In genomic region chr7:131769241-131769640, GRCh38 we compare ENCODE assay signal across 32 cellular contexts.
DNase-seq lines count a peak whose midpoint lies in the region; ATAC-seq and TF ChIP-seq lines count a peak whose summit lies in the region.
"Had no signal": no experiment of that assay in that cellular context is flagged by ENCODE, and none has a peak within 500 bp of the region (broad histone marks: within the 10 kb centered on the region; RNA-seq: fewer than 3 reads in every experiment).

No MANE protein-coding gene starts in this region.

- no peak overlapping the region for H2AFZ ChIP-seq in GM23248

- intact Hi-C loops in transverse colon (cut with DNase I; ENCODE audit: low total_unique reads), result no loop called here

- H3K4me1 Mint-ChIP-seq in endodermal cell, result peaks cover 10% of the 10 kb centered on the region
- H3K4me1 Mint-ChIP-seq: activated CD4-positive, alpha-beta memory T cell treated with anti-CD3 and anti-CD28 coated beads, Interleukin-2, amount 10 ng/mL, durations not matched to agents 7 days and 5 days; activated naive CD4-positive, alpha-beta T cell treated with anti-CD3 and anti-CD28 coated beads, Interleukin-2, amount 50 U/mL, for 24 hours; activated T-helper 17 cell treated with anti-CD3 and anti-CD28 coated beads, Interleukin-2, amount 50 U/mL, for 72 hours; naive B cell; stimulated activated naive B cell treated with anti-CD40 and anti-IgM and Interleukin-4, amounts not matched to agents 10 μg/mL and 1 μg/mL and 100 μg/mL, for 72 hours; T-helper 17 cell had no signal

- H3K27me3 ChIP-seq in GM23248 (replicated peaks; ENCODE audit: insufficient read depth), result no peaks in the 10 kb centered on the region; the same call in none of the 2 replicates
- H3K27me3 ChIP-seq in endodermal cell (ENCODE audit: control insufficient read depth, insufficient read depth, low read length, poor library complexity, severe bottlenecking), result no peaks in the 10 kb centered on the region
- H3K27me3 ChIP-seq in transverse colon, result no peaks in the 10 kb centered on the region
- H3K27me3 ChIP-seq: BLaER1 treated with 17β-estradiol and CSF1 and Interleukin-3, amounts not matched to agents 10 nM and 100 nM; colonic mucosa; left lung had no signal

- H3K9me3 ChIP-seq in GM23248 (ENCODE audit: low read depth), result no peaks in the 10 kb centered on the region
- H3K9me3 ChIP-seq in endodermal cell (ENCODE audit: control insufficient read depth, low read length), result no peaks in the 10 kb centered on the region
- no peaks in the 10 kb centered on the region for H3K9me3 ChIP-seq in transverse colon
- H3K9me3 ChIP-seq: BLaER1 treated with 17β-estradiol and CSF1 and Interleukin-3, amounts not matched to agents 10 nM and 100 nM; colonic mucosa; esophagus squamous epithelium; left lung; prostate gland; thoracic aorta had no signal

- H3K36me3 ChIP-seq in GM23248 (ENCODE audit: low read depth), result no peaks in the 10 kb centered on the region
- no peaks in the 10 kb centered on the region for H3K36me3 ChIP-seq in endodermal cell (ENCODE audit: control insufficient read depth, insufficient read depth, low read length)
- H3K36me3 ChIP-seq in transverse colon, result no peaks in the 10 kb centered on the region
- H3K36me3 ChIP-seq: BLaER1 treated with 17β-estradiol and CSF1 and Interleukin-3, amounts not matched to agents 10 nM and 100 nM; colonic mucosa; esophagus squamous epithelium; left lung; prostate gland; thoracic aorta had no signal

- H3K79me2 ChIP-seq in GM23248 (ENCODE audit: insufficient read depth), result no peaks in the 10 kb centered on the region

- no peaks in the 10 kb centered on the region for H3K27me3 Mint-ChIP-seq in endodermal cell (ENCODE audit: insufficient read depth)

- H3K9ac ChIP-seq in GM23248 (no peak overlapping the region), endodermal cell (ENCODE audit: extremely low read depth, low read length, poor library complexity, severe bottlenecking) (no peak overlapping the region)
- H3K9ac ChIP-seq: BLaER1 treated with 17β-estradiol and CSF1 and Interleukin-3, amounts not matched to agents 10 nM and 100 nM had no signal

- no peaks in the 10 kb centered on the region for H3K36me3 Mint-ChIP-seq in endodermal cell (ENCODE audit: low read depth)
- H3K36me3 Mint-ChIP-seq: activated naive CD4-positive, alpha-beta T cell treated with anti-CD3 and anti-CD28 coated beads, Interleukin-2, amount 50 U/mL, for 24 hours; naive B cell; stimulated activated naive B cell treated with anti-CD40 and anti-IgM and Interleukin-4, amounts not matched to agents 10 μg/mL and 1 μg/mL and 100 μg/mL, for 72 hours had no signal

- H3K27ac ChIP-seq in GM23248 (no peak overlapping the region), endodermal cell (ENCODE audit: low read depth, low read length) (no peak overlapping the region), transverse colon (no peak overlapping the region)
- H3K27ac ChIP-seq: BLaER1 treated with 17β-estradiol and CSF1 and Interleukin-3, amounts not matched to agents 10 nM and 100 nM; colonic mucosa; esophagus squamous epithelium; left lung; prostate gland; thoracic aorta had no signal

- no peak overlapping the region for H3K27ac Mint-ChIP-seq in endodermal cell
- H3K27ac Mint-ChIP-seq: activated CD4-positive, alpha-beta memory T cell treated with anti-CD3 and anti-CD28 coated beads, Interleukin-2, amount 10 ng/mL, durations not matched to agents 7 days and 5 days; activated naive CD4-positive, alpha-beta T cell treated with anti-CD3 and anti-CD28 coated beads, Interleukin-2, amount 50 U/mL, for 24 hours; activated T-helper 17 cell treated with anti-CD3 and anti-CD28 coated beads, Interleukin-2, amount 50 U/mL, for 72 hours; naive B cell; stimulated activated naive B cell treated with anti-CD40 and anti-IgM and Interleukin-4, amounts not matched to agents 10 μg/mL and 1 μg/mL and 100 μg/mL, for 72 hours; T-helper 17 cell had no signal

- H4K20me1 ChIP-seq in GM23248 (ENCODE audit: insufficient read depth), result no peaks in the 10 kb centered on the region
- H4K20me1 ChIP-seq: BLaER1 treated with 17β-estradiol and CSF1 and Interleukin-3, amounts not matched to agents 10 nM and 100 nM had no signal

- 0 out of 2 replicates have a peak, but pooled peaks cover 4% of the 10 kb centered on the region for H3K4me1 ChIP-seq in GM23248 (ENCODE audit: insufficient read depth)
- H3K4me1 ChIP-seq in endodermal cell (ENCODE audit: control insufficient read depth, insufficient read depth, low read length), result no peaks in the 10 kb centered on the region
- no peaks in the 10 kb centered on the region for H3K4me1 ChIP-seq in transverse colon
- H3K4me1 ChIP-seq: colonic mucosa, esophagus squamous epithelium, left lung, prostate gland had no signal

- no peak overlapping the region for H3K4me3 Mint-ChIP-seq in endodermal cell
- H3K4me3 Mint-ChIP-seq: activated CD4-positive, alpha-beta memory T cell treated with anti-CD3 and anti-CD28 coated beads, Interleukin-2, amount 10 ng/mL, durations not matched to agents 7 days and 5 days; activated naive CD4-positive, alpha-beta T cell treated with anti-CD3 and anti-CD28 coated beads, Interleukin-2, amount 50 U/mL, for 24 hours; activated T-helper 17 cell treated with anti-CD3 and anti-CD28 coated beads, Interleukin-2, amount 50 U/mL, for 72 hours; naive B cell; stimulated activated naive B cell treated with anti-CD40 and anti-IgM and Interleukin-4, amounts not matched to agents 10 μg/mL and 1 μg/mL and 100 μg/mL, for 72 hours; T-helper 17 cell had no signal

- H3K9me3 Mint-ChIP-seq in endodermal cell, result no peaks in the 10 kb centered on the region
- H3K9me3 Mint-ChIP-seq: activated CD4-positive, alpha-beta memory T cell treated with anti-CD3 and anti-CD28 coated beads, Interleukin-2, amount 10 ng/mL, durations not matched to agents 7 days and 5 days; activated T-helper 17 cell treated with anti-CD3 and anti-CD28 coated beads, Interleukin-2, amount 50 U/mL, for 72 hours; stimulated activated naive B cell treated with anti-CD40 and anti-IgM and Interleukin-4, amounts not matched to agents 10 μg/mL and 1 μg/mL and 100 μg/mL, for 72 hours had no signal

- TF ChIP-seq EP300 in transverse colon (IDR thresholded peaks at IDR 0.05; ENCODE audit: low read depth), result no peak

- H3K9me2 ChIP-seq in GM23248 (ENCODE audit: insufficient read depth), result no peaks in the 10 kb centered on the region

- H3F3A ChIP-seq in GM23248 (ENCODE audit: insufficient read depth), result no peaks in the 10 kb centered on the region

- DNase-seq in AG09309 (ENCODE audit: low read depth) (peak; percentile 14), GM23248 (peak; percentile 65), RPMI7951 (ENCODE audit: low read depth) (peak; percentile 34), fibroblast of the aortic adventitia (ENCODE audit: low read depth) (peak; percentile 8), cerebellar cortex (ENCODE audit: low spot score) (no peak), endodermal cell (no peak), transverse colon (no peak)
- DNase-seq: ACHN; activated CD4-positive, alpha-beta memory T cell treated with anti-CD3 and anti-CD28 coated beads, Interleukin-2, amount 10 ng/mL, durations not matched to agents 7 days and 5 days; activated CD4-positive, CD25-positive, alpha-beta regulatory T cell treated with anti-CD3 and anti-CD28 coated beads, Interleukin-2, amount 50 U/mL, for 72 hours; activated CD8-positive, alpha-beta memory T cell treated with anti-CD3 and anti-CD28 coated beads, Interleukin-2, amount 50 U/mL, for 48 hours; colonic mucosa; DMS79; effector memory CD4-positive, alpha-beta T cell; esophagus squamous epithelium; left lung; naive B cell; NCI-H146; NCI-H2107; NCI-H446 treated with DMSO at 0.1 percent for 48 hours; NCI-H82; RPMI8226; stimulated activated CD4-positive, alpha-beta T cell treated with anti-CD3 and anti-CD28 coated beads, Interleukin-15, amount 100 ng/mL, for 24 hours; stimulated activated naive B cell treated with anti-CD40 and anti-IgM and Interleukin-4, amounts not matched to agents 10 μg/mL and 1 μg/mL and 100 μg/mL, for 72 hours; T-helper 17 cell had no signal

- TF ChIP-seq POLR2A in transverse colon (IDR thresholded peaks at IDR 0.05), result no peak

- TF ChIP-seq CTCF in AG09309 (IDR thresholded peaks at IDR 0.05; ENCODE audit: control insufficient read depth, insufficient read depth, low read depth, low read length, missing control alignments) (no peak), fibroblast of the aortic adventitia (IDR thresholded peaks at IDR 0.05; ENCODE audit: insufficient read depth, low read length) (no peak), endodermal cell (conservative IDR thresholded peaks at IDR 0.05) (no peak), transverse colon (IDR thresholded peaks at IDR 0.05) (no peak)

- H3K4me3 ChIP-seq in AG09309 (ENCODE audit: control insufficient read depth, low read depth, low read length) (no peak overlapping the region), GM23248 (no peak overlapping the region), fibroblast of the aortic adventitia (ENCODE audit: low read depth, low read length) (no peak overlapping the region), endodermal cell (ENCODE audit: low read length) (no peak overlapping the region), transverse colon (no peak overlapping the region)
- H3K4me3 ChIP-seq: BLaER1 treated with 17β-estradiol and CSF1 and Interleukin-3, amounts not matched to agents 10 nM and 100 nM; colonic mucosa; esophagus squamous epithelium; left lung; prostate gland; thoracic aorta had no signal

- WGBS in GM23248 (ENCODE audit: low coverage in 1 of 2, low lambda C conversion rate in 2 of 2, missing lambda C conversion rate in 2 of 2), 2 experiments, result 9 to 16% methylated on average over 2 of the region's 2 CpGs
- 87 to 100% methylated on average over 1 to 2 of the region's 2 CpGs for WGBS in endodermal cell (ENCODE audit: insufficient coverage in 1 of 2, insufficient read length in 1 of 2), 2 experiments
- 14 to 47% methylated on average over 2 of the region's 2 CpGs for WGBS in transverse colon (ENCODE audit: low coverage in 1 of 2), 2 donors

- H3K4me2 ChIP-seq in GM23248 (ENCODE audit: unreplicated experiment), result no peak overlapping the region
- H3K4me2 ChIP-seq: BLaER1 treated with 17β-estradiol and CSF1 and Interleukin-3, amounts not matched to agents 10 nM and 100 nM had no signal

- no peak for ATAC-seq in HG03565 (IDR thresholded peaks at IDR 0.05; ENCODE audit: unreplicated experiment)
- ATAC-seq: activated T-helper 17 cell treated with anti-CD3 and anti-CD28 coated beads, Interleukin-2, amount 50 U/mL, for 72 hours; left lung; sciatic nerve; stimulated activated naive B cell treated with anti-CD40 and anti-IgM and Interleukin-4, amounts not matched to agents 10 μg/mL and 1 μg/mL and 100 μg/mL, for 72 hours; T-helper 17 cell had no signal

- in situ Hi-C loops in GM23248 (cut with MboI), result no loop called here
- in situ Hi-C loops in transverse colon (cut with MboI; ENCODE audit: low pct_ligation_motif_present in 1 of 4, low pct_unique_long_range_greater_than_20kb in 1 of 4, low sequenced_read_pairs in 3 of 4), result no loop called here

Comparison
In these comparisons a context has a peak if more than half of its experiments do, and no peak if none do; other contexts are left out.
1. DNase-seq: peak in AG09309 (single experiment), GM23248 (single experiment), RPMI7951 (single experiment) and fibroblast of the aortic adventitia (single experiment); none in cerebellar cortex (single experiment), endodermal cell (single experiment) and transverse colon (single experiment).